Comparison of ENCODE assay signal across 17 cellular contexts in the genomic region with DNA sequence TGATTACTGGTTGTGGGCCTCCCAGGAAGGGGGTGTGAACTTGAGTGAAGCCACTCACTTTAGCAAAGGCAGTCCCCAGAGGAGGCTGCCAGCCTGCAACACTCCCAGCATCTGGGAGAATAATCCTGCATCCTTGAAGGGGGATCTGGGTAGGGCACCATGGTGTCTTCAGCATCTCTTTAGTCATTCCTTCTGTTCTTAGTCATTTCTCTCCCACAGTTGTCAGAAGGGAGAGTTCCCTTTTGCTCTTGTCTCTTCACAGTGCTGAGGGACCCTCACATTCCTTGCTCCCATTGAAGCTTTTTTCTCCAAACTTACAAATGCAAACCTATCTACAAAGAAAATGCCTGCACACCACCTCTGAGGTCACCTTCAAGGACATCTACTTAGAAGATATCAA. TPM values are rescaled to one million over a fixed set of nuclear protein-coding genes. Genes with fewer than 3 reads are reported as not detected.
DNase-seq lines count a peak whose midpoint lies in the region; ATAC-seq and TF ChIP-seq lines count a peak whose summit lies in the region.
"Had no signal": no experiment of that assay in that cellular context is flagged by ENCODE, and none has a peak within 500 bp of the region (broad histone marks: within the 10 kb centered on the region; RNA-seq: fewer than 3 reads in every experiment).

No MANE protein-coding gene starts in this region.

- no peak overlapping the region for H3K4me2 ChIP-seq in osteoblast (ENCODE audit: insufficient read depth, low read length)
- H3K4me2 ChIP-seq: BLaER1 had no signal

- no peak overlapping the region for H3K27ac ChIP-seq in osteoblast (ENCODE audit: low read depth, low read length)
- H3K27ac ChIP-seq: BLaER1 had no signal

- H3K9me3 ChIP-seq in osteoblast (ENCODE audit: low read depth, low read length) = no peaks in the 10 kb centered on the region
- H3K9me3 ChIP-seq: BE2C, BLaER1, Caco-2 had no signal

- no peaks in the 10 kb centered on the region for H3K36me3 Mint-ChIP-seq in activated naive CD8-positive, alpha-beta T cell treated with anti-CD3 and anti-CD28 coated beads, Interleukin-2, amount 50 U/mL, for 24 hours (ENCODE audit: low read depth)
- no peaks in the 10 kb centered on the region for H3K36me3 Mint-ChIP-seq in activated naive CD8-positive, alpha-beta T cell treated with anti-CD3 and anti-CD28 coated beads for 36 hours
- no peaks in the 10 kb centered on the region for H3K36me3 Mint-ChIP-seq in natural killer cell
- H3K36me3 Mint-ChIP-seq: CD14-positive monocyte; CD4-positive, alpha-beta memory T cell; CD4-positive, CD25-positive, alpha-beta regulatory T cell had no signal

- DNase-seq in activated naive CD8-positive, alpha-beta T cell treated with anti-CD3 and anti-CD28 coated beads, Interleukin-2, amount 50 U/mL, for 24 hours = no peak
- DNase-seq in activated naive CD8-positive, alpha-beta T cell treated with anti-CD3 and anti-CD28 coated beads for 36 hours = no peak
- DNase-seq in osteoblast (ENCODE audit: insufficient read length, low spot score, missing footprints) (peak; percentile 19), natural killer cell (no peak)
- DNase-seq: 8988T; ACHN; BE2C; C1 segment of cervical spinal cord; Caco-2; Calu3; CD4-positive, alpha-beta memory T cell; CD4-positive, CD25-positive, alpha-beta regulatory T cell; DMS79 treated with DMSO at 0.1 percent for 48 hours; GF-D8 had no signal

- TF ChIP-seq CTCF in osteoblast (IDR thresholded peaks at IDR 0.05; ENCODE audit: extremely low read depth, low read depth, low read length) (no peak), natural killer cell (IDR thresholded peaks at IDR 0.05) (no peak)

- no peak overlapping the region for H3K4me3 Mint-ChIP-seq in activated naive CD8-positive, alpha-beta T cell treated with anti-CD3 and anti-CD28 coated beads, Interleukin-2, amount 50 U/mL, for 24 hours
- no peak overlapping the region for H3K4me3 Mint-ChIP-seq in activated naive CD8-positive, alpha-beta T cell treated with anti-CD3 and anti-CD28 coated beads for 36 hours
- no peak overlapping the region for H3K4me3 Mint-ChIP-seq in natural killer cell
- H3K4me3 Mint-ChIP-seq: CD4-positive, alpha-beta memory T cell; CD4-positive, CD25-positive, alpha-beta regulatory T cell had no signal

- H3K27ac Mint-ChIP-seq in activated naive CD8-positive, alpha-beta T cell treated with anti-CD3 and anti-CD28 coated beads, Interleukin-2, amount 50 U/mL, for 24 hours = no peak overlapping the region
- H3K27ac Mint-ChIP-seq in activated naive CD8-positive, alpha-beta T cell treated with anti-CD3 and anti-CD28 coated beads for 36 hours = no peak overlapping the region
- H3K27ac Mint-ChIP-seq in natural killer cell = no peak overlapping the region
- H3K27ac Mint-ChIP-seq: CD14-positive monocyte; CD4-positive, alpha-beta memory T cell had no signal

- H3K27me3 ChIP-seq in osteoblast (ENCODE audit: insufficient read depth, low read length) = peaks cover 18% of the 10 kb centered on the region
- H3K27me3 ChIP-seq: BLaER1 had no signal

- no peaks in the 10 kb centered on the region for H3K4me1 Mint-ChIP-seq in activated naive CD8-positive, alpha-beta T cell treated with anti-CD3 and anti-CD28 coated beads, Interleukin-2, amount 50 U/mL, for 24 hours
- no peaks in the 10 kb centered on the region for H3K4me1 Mint-ChIP-seq in activated naive CD8-positive, alpha-beta T cell treated with anti-CD3 and anti-CD28 coated beads for 36 hours
- no peaks in the 10 kb centered on the region for H3K4me1 Mint-ChIP-seq in natural killer cell
- H3K4me1 Mint-ChIP-seq: CD14-positive monocyte; CD4-positive, alpha-beta memory T cell; CD4-positive, CD25-positive, alpha-beta regulatory T cell had no signal

- H2AFZ ChIP-seq in osteoblast (ENCODE audit: low read length) = no peak overlapping the region

- no peaks in the 10 kb centered on the region for H4K20me1 ChIP-seq in osteoblast (ENCODE audit: insufficient read depth, low read length)
- H4K20me1 ChIP-seq: BLaER1 had no signal

- no peaks in the 10 kb centered on the region for H3K27me3 Mint-ChIP-seq in activated naive CD8-positive, alpha-beta T cell treated with anti-CD3 and anti-CD28 coated beads, Interleukin-2, amount 50 U/mL, for 24 hours
- no peaks in the 10 kb centered on the region for H3K27me3 Mint-ChIP-seq in activated naive CD8-positive, alpha-beta T cell treated with anti-CD3 and anti-CD28 coated beads for 36 hours
- peaks cover 0 to 9% of the 10 kb centered on the region in 2 donors for H3K27me3 Mint-ChIP-seq in natural killer cell (ENCODE audit: low read depth in 2 of 2)

- H3K4me3 ChIP-seq in osteoblast (ENCODE audit: insufficient read depth, low read length) = no peak overlapping the region
- H3K4me3 ChIP-seq: BLaER1 had no signal

- no peaks in the 10 kb centered on the region for H3K9me3 Mint-ChIP-seq in activated naive CD8-positive, alpha-beta T cell treated with anti-CD3 and anti-CD28 coated beads, Interleukin-2, amount 50 U/mL, for 24 hours
- no peaks in the 10 kb centered on the region for H3K9me3 Mint-ChIP-seq in activated naive CD8-positive, alpha-beta T cell treated with anti-CD3 and anti-CD28 coated beads for 36 hours
- no peaks in the 10 kb centered on the region for H3K9me3 Mint-ChIP-seq in natural killer cell
- H3K9me3 Mint-ChIP-seq: CD4-positive, alpha-beta memory T cell had no signal

- intact Hi-C loops in natural killer cell (cut with micrococcal nuclease) = no loop called here

- H3K36me3 ChIP-seq in osteoblast (ENCODE audit: insufficient read depth, low read length) = no peaks in the 10 kb centered on the region
- H3K36me3 ChIP-seq: BE2C, BLaER1 had no signal

- peak; percentile 59 for ATAC-seq in activated naive CD8-positive, alpha-beta T cell treated with anti-CD3 and anti-CD28 coated beads, Interleukin-2, amount 50 U/mL, for 24 hours
- ATAC-seq in HG03025 (IDR thresholded peaks at IDR 0.05; ENCODE audit: low FRiP score, unreplicated experiment) (no peak), natural killer cell (no peak)

- H3K4me1 ChIP-seq in osteoblast (ENCODE audit: insufficient read depth, low read length) = no peaks in the 10 kb centered on the region
- H3K4me1 ChIP-seq: BE2C, BLaER1, Caco-2 had no signal

- no peaks in the 10 kb centered on the region for H3K79me2 ChIP-seq in osteoblast (ENCODE audit: insufficient read depth, low read length)

RNA-seq across cellular contexts. Expression of gene CIT, which starts 48.1 kb away (rescaled TPM):
- total RNA-seq in activated naive CD8-positive, alpha-beta T cell treated with anti-CD3 and anti-CD28 coated beads for 36 hours = 10 to 100 TPM; 41.8 to 42.4 TPM
- total RNA-seq in osteoblast (8.8 and 10.1 TPM in 2 replicates), natural killer cell (1 to 10 TPM; 2.8 to 4.2 (median 3.6) TPM)
